In the genomic region with DNA sequence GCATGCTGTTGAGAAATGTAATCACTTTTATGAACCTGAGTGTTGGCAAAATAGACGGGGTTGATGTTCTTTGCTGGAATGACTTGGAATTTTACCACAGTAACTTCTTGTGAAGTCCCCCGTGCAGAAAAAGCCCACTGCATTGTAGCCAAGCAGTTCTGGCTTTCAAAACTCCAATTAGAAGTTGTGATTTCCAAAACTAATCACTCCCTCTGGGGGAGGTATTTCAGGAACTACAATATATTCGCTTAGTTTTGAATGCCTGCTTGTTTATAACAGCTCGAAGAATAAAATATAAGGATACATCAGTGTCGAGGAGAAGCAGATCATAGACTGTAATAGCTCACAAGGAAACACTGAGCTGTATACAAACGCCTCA, we compare ENCODE assay signal across 8 cellular contexts.
DNase-seq lines count a peak whose midpoint lies in the region; ATAC-seq and TF ChIP-seq lines count a peak whose summit lies in the region.

No MANE protein-coding gene starts in this region.

- peak overlapping the region; percentile 76 for H3K4me3 ChIP-seq in hepatocyte
- peak overlapping the region; percentile 44 to 61 (median 48) for H3K4me3 ChIP-seq in skin epidermis

- H3K9me3 ChIP-seq in H9 (ENCODE audit: control insufficient read depth, low read depth, low read length) (no peaks in the 10 kb centered on the region), hepatocyte (ENCODE audit: low read depth) (no peaks in the 10 kb centered on the region)

- H2AK5ac ChIP-seq in H9 (ENCODE audit: insufficient read length, low read length) = no peak overlapping the region

- POLR2A ChIA-PET in activated CD8-positive, alpha-beta T cell treated with anti-CD3 and anti-CD28 coated beads, Interleukin-2, amount 10 ng/mL, durations not matched to agents 7 days and 5 days (lab: Charles Lee) = no interaction called here

- DNase-seq in A172 (ENCODE audit: low spot score) (peak; percentile 19), H9 (no peak), hepatocyte (ENCODE audit: low spot score) (no peak), DMS 273 treated with DMSO at 0.1 percent for 48 hours (lab: John Stamatoyannopoulos, UW) (no peak), iPS-NIHi11 (ENCODE audit: low spot score) (no peak)
- DNase-seq in activated CD8-positive, alpha-beta T cell treated with anti-CD3 and anti-CD28 coated beads, Interleukin-2, amount 10 ng/mL, durations not matched to agents 7 days and 5 days = no peak
- no peak for DNase-seq in activated CD4-positive, alpha-beta T cell treated with anti-CD3 and anti-CD28 coated beads for 1 hour

- H3K79me2 ChIP-seq in H9 (ENCODE audit: insufficient read depth, low read length) = no peaks in the 10 kb centered on the region
- H3K79me2 ChIP-seq in hepatocyte = no peaks in the 10 kb centered on the region

- peak overlapping the region; percentile 65 to 79 for H3K4me3 Mint-ChIP-seq in H9
- peak overlapping the region; percentile 60 for H3K4me3 Mint-ChIP-seq in activated CD8-positive, alpha-beta T cell treated with anti-CD3 and anti-CD28 coated beads, Interleukin-2, amount 10 ng/mL, durations not matched to agents 7 days and 5 days

- no peak overlapping the region for H4K5ac ChIP-seq in H9 (ENCODE audit: insufficient read length, low read depth, low read length)

- CTCF ChIA-PET in activated CD8-positive, alpha-beta T cell treated with anti-CD3 and anti-CD28 coated beads, Interleukin-2, amount 10 ng/mL, durations not matched to agents 7 days and 5 days (lab: Charles Lee) = interaction anchor here (0.9 to 1.3 kb wide), 3 partner anchors 12 to 40 kb away, joined by 3 to 4 read pairs (median 3); no protein-coding TSS in a partner anchor

- H2BK15ac ChIP-seq in H9 (ENCODE audit: low read depth, low read length) = no peak overlapping the region

- H4K8ac ChIP-seq in H9 (replicated peaks; ENCODE audit: insufficient read length, low read depth, low read length) = no peak overlapping the region

- no peak overlapping the region for H2BK12ac ChIP-seq in H9 (ENCODE audit: insufficient read length, low read depth, low read length)

- H3K14ac ChIP-seq in H9 (ENCODE audit: insufficient read depth, low read length) = peak overlapping the region; percentile 52; the same call in 1 of the 2 replicates

- H3K36me3 ChIP-seq in hepatocyte (replicated peaks; ENCODE audit: insufficient read depth, low read depth) = no peaks in the 10 kb centered on the region

- peak overlapping the region in 1 of 3 experiments; percentile 93; a peak in 2 of 7 replicates for H3K27ac Mint-ChIP-seq in H9
- H3K27ac Mint-ChIP-seq in activated CD8-positive, alpha-beta T cell treated with anti-CD3 and anti-CD28 coated beads, Interleukin-2, amount 10 ng/mL, durations not matched to agents 7 days and 5 days = no peak overlapping the region

- H3K9ac ChIP-seq in H9 (ENCODE audit: extremely low read depth, insufficient read length, low read length) = peak overlapping the region; percentile 72

- H4K20me1 ChIP-seq in H9 (ENCODE audit: control insufficient read depth, insufficient read depth, insufficient read length) = no peaks in the 10 kb centered on the region
- H4K20me1 ChIP-seq in hepatocyte (ENCODE audit: insufficient read depth, poor library complexity, severe bottlenecking) = no peaks in the 10 kb centered on the region

- H3K9me2 ChIP-seq in hepatocyte (replicated peaks; ENCODE audit: insufficient read depth) = no peaks in the 10 kb centered on the region

- no peaks in the 10 kb centered on the region for H3K79me1 ChIP-seq in H9 (ENCODE audit: insufficient read depth, low read depth, low read length, poor library complexity, severe bottlenecking)

- H3K23me2 ChIP-seq in H9 (ENCODE audit: insufficient read length, low read depth, low read length, poor library complexity, severe bottlenecking) = peaks cover 13% of the 10 kb centered on the region

- H3K27me3 Mint-ChIP-seq in H9 (ENCODE audit: low read depth) = no peaks in the 10 kb centered on the region
- H3K27me3 Mint-ChIP-seq in activated CD8-positive, alpha-beta T cell treated with anti-CD3 and anti-CD28 coated beads, Interleukin-2, amount 10 ng/mL, durations not matched to agents 7 days and 5 days (ENCODE audit: low read depth) = peaks cover 16% of the 10 kb centered on the region

- ATAC-seq in activated CD8-positive, alpha-beta T cell treated with anti-CD3 and anti-CD28 coated beads, Interleukin-2, amount 10 ng/mL, durations not matched to agents 7 days and 5 days = no peak

- H3K4me1 Mint-ChIP-seq in H9 = peaks cover 28 to 31% of the 10 kb centered on the region in 2 experiments
- peaks cover 15% of the 10 kb centered on the region for H3K4me1 Mint-ChIP-seq in activated CD8-positive, alpha-beta T cell treated with anti-CD3 and anti-CD28 coated beads, Interleukin-2, amount 10 ng/mL, durations not matched to agents 7 days and 5 days (ENCODE audit: low read depth)

- peak overlapping the region; percentile 22 for H2AFZ ChIP-seq in H9 (ENCODE audit: low read length)
- H2AFZ ChIP-seq in hepatocyte = peak overlapping the region; percentile 82

- no peak overlapping the region for H2BK20ac ChIP-seq in H9 (ENCODE audit: low read depth, low read length, poor library complexity, severe bottlenecking)

- H3K9me3 Mint-ChIP-seq in H9 = no peaks in the 10 kb centered on the region
- no peaks in the 10 kb centered on the region for H3K9me3 Mint-ChIP-seq in activated CD8-positive, alpha-beta T cell treated with anti-CD3 and anti-CD28 coated beads, Interleukin-2, amount 10 ng/mL, durations not matched to agents 7 days and 5 days (ENCODE audit: insufficient read depth)

- TF ChIP-seq CTCF in H9 (conservative IDR thresholded peaks at IDR 0.05) = no peak
- TF ChIP-seq CTCF in hepatocyte (IDR thresholded peaks at IDR 0.05; ENCODE audit: poor library complexity) = no peak

- H3K23ac ChIP-seq in H9 (ENCODE audit: insufficient read length, low read depth, low read length) = no peak overlapping the region

- H3K36me3 Mint-ChIP-seq in H9 (ENCODE audit: insufficient read depth in 1 of 3, low read depth in 3 of 3) = peaks cover 0 to 5% (median 0%) of the 10 kb centered on the region in 3 experiments; a peak in 1 of 7 replicates
- H3K36me3 Mint-ChIP-seq in activated CD8-positive, alpha-beta T cell treated with anti-CD3 and anti-CD28 coated beads, Interleukin-2, amount 10 ng/mL, durations not matched to agents 7 days and 5 days (ENCODE audit: low read depth) = peaks cover 13% of the 10 kb centered on the region

- H2BK120ac ChIP-seq in H9 (ENCODE audit: low read depth, low read length, poor library complexity, severe bottlenecking) = no peak overlapping the region

- no CpG with 5 or more reads among the region's 6 CpGs for WGBS in H9 (ENCODE audit: extremely low coverage, insufficient read length, low lambda C conversion rate)
- 20% methylated on average over 6 of the region's 6 CpGs for WGBS in hepatocyte (ENCODE audit: low lambda C conversion rate, missing lambda C conversion rate)

- H3K27ac ChIP-seq in H9 (ENCODE audit: insufficient read length, low read depth, low read length) (no peak overlapping the region), hepatocyte (peak overlapping the region; percentile 81), skin epidermis (peak overlapping the region in 20 of 21 experiments; percentile 36 to 93 (median 82))

- H3K4ac ChIP-seq in H9 (ENCODE audit: low read depth, low read length) = no peak overlapping the region

- no peak overlapping the region for H4K91ac ChIP-seq in H9 (ENCODE audit: insufficient read length, low read depth, low read length)

- no peaks in the 10 kb centered on the region; the same call in 1 of the 2 replicates for H3K27me3 ChIP-seq in H9 (ENCODE audit: insufficient read depth, low read length)
- no peaks in the 10 kb centered on the region for H3K27me3 ChIP-seq in hepatocyte

- H3K56ac ChIP-seq in H9 (ENCODE audit: insufficient read length, low read depth, low read length) = no peak overlapping the region

- H3K4me2 ChIP-seq in H9 (ENCODE audit: insufficient read depth, insufficient read length, low read length) = peak overlapping the region; percentile 61
- peak overlapping the region; percentile 88 for H3K4me2 ChIP-seq in hepatocyte

- H3K18ac ChIP-seq in H9 (ENCODE audit: insufficient read length, low read depth, low read length) = no peak overlapping the region

- no peaks in the 10 kb centered on the region for H3K4me1 ChIP-seq in H9 (ENCODE audit: insufficient read depth, low read length)
- H3K4me1 ChIP-seq in hepatocyte (ENCODE audit: insufficient read depth) = no peaks in the 10 kb centered on the region

- no peak overlapping the region for H3T11ph ChIP-seq in H9 (ENCODE audit: low read length)

- no peak overlapping the region for H2BK5ac ChIP-seq in H9 (ENCODE audit: insufficient read length, low read length)
